In the genomic region with DNA sequence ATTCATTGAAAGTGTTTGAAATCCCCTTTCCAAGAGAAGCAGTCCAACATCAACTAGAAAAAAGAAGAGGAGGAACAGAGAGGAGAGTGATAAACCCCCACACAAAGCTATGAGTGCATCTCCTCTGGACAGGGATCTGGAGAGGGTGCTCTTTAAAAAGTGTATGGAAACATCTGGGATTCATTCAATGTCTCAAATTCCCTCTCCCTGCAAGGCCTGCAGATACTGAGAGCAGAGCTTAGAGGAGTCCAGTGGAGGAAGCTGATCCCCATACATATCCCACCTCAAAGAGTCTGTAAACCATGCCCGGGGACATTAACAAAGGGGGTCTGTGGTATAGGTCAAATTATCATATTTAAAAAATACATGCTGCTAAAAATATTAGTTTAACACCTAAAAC, we compare ENCODE assay signal across 26 cellular contexts. TPM values are rescaled to one million over a fixed set of nuclear protein-coding genes. Genes with fewer than 3 reads are reported as not detected.
DNase-seq lines count a peak whose midpoint lies in the region; ATAC-seq, FAIRE-seq and TF ChIP-seq lines count a peak whose summit lies in the region.
"Had no signal": no experiment of that assay in that cellular context is flagged by ENCODE, and none has a peak within 500 bp of the region (broad histone marks: within the 10 kb centered on the region; RNA-seq: fewer than 3 reads in every experiment).

No MANE protein-coding gene starts in this region.

- no peak for ATAC-seq in GM21447 (IDR thresholded peaks at IDR 0.05; ENCODE audit: unreplicated experiment)
- ATAC-seq: activated T-cell treated with anti-CD3 and anti-CD28 coated beads, Interleukin-2, amount 50 U/mL, for 72 hours; gastroesophageal sphincter; GM12878; natural killer cell; right cardiac atrium; stimulated activated naive CD8-positive, alpha-beta T cell treated with anti-CD3 and anti-CD28 coated beads, Interleukin-15, Interleukin-2, amounts not matched to agents 100 U/mL and 50 U/mL, for 24 hours had no signal

- H3K36me3 ChIP-seq in astrocyte (ENCODE audit: insufficient read depth, low read length): no peaks in the 10 kb centered on the region
- H3K36me3 ChIP-seq: BE2C, gastroesophageal sphincter, tibial artery, WERI-Rb-1 had no signal

- no peak for FAIRE-seq in astrocyte (lab: Jason Lieb, UNC)
- FAIRE-seq: GM12878, islet of Langerhans had no signal

- H2AFZ ChIP-seq in astrocyte (ENCODE audit: low read depth, low read length): no peak overlapping the region

- no peaks in the 10 kb centered on the region for H3K27me3 ChIP-seq in astrocyte (ENCODE audit: insufficient read depth, low read length)

- TF ChIP-seq CTCF in astrocyte (IDR thresholded peaks at IDR 0.05; ENCODE audit: insufficient read depth, low read depth, low read length): no peak
- TF ChIP-seq CTCF in fibroblast of villous mesenchyme (IDR thresholded peaks at IDR 0.05; ENCODE audit: insufficient read depth, low read depth, low read length): no peak

- peak overlapping the region; percentile 94 for H3K4me2 ChIP-seq in astrocyte (ENCODE audit: low read length)

- H3K27ac Mint-ChIP-seq in astrocyte (ENCODE audit: unreplicated experiment): no peak overlapping the region
- H3K27ac Mint-ChIP-seq: activated CD4-positive, alpha-beta T cell treated with anti-CD3 and anti-CD28 coated beads, Interleukin-2, amount 10 ng/mL, durations not matched to agents 7 days and 5 days; activated naive CD4-positive, alpha-beta T cell treated with anti-CD3 and anti-CD28 coated beads, Interleukin-2, amount 50 U/mL, for 24 hours; activated T-cell treated with anti-CD3 and anti-CD28 coated beads, Interleukin-2, amount 50 U/mL, for 72 hours; natural killer cell; T-helper 2 cell treated with Interferon-gamma antibody and Interleukin-4, amounts not matched to agents 5 μg/mL and 100 μg/mL, for 36 hours had no signal

- H3K9ac ChIP-seq in astrocyte (ENCODE audit: low read length): no peak overlapping the region

- H3K9me3 ChIP-seq in astrocyte (ENCODE audit: insufficient read depth, low read depth, low read length): no peaks in the 10 kb centered on the region
- H3K9me3 ChIP-seq: BE2C, gastroesophageal sphincter, tibial artery had no signal

- peaks cover 21% of the 10 kb centered on the region for H3K27me3 Mint-ChIP-seq in astrocyte (ENCODE audit: low read depth, unreplicated experiment)

- H3K9me3 Mint-ChIP-seq in astrocyte (ENCODE audit: unreplicated experiment): no peaks in the 10 kb centered on the region
- H3K9me3 Mint-ChIP-seq: activated CD4-positive, alpha-beta T cell treated with anti-CD3 and anti-CD28 coated beads, Interleukin-2, amount 10 ng/mL, durations not matched to agents 7 days and 5 days; activated naive CD4-positive, alpha-beta T cell treated with anti-CD3 and anti-CD28 coated beads, Interleukin-2, amount 50 U/mL, for 24 hours; activated T-cell treated with anti-CD3 and anti-CD28 coated beads, Interleukin-2, amount 50 U/mL, for 72 hours; natural killer cell; T-helper 2 cell treated with Interferon-gamma antibody and Interleukin-4, amounts not matched to agents 5 μg/mL and 100 μg/mL, for 36 hours had no signal

- H3K27ac ChIP-seq in astrocyte (ENCODE audit: low read depth, low read length): no peak overlapping the region
- H3K27ac ChIP-seq: epithelial cell of prostate, gastroesophageal sphincter, tibial artery, WERI-Rb-1 had no signal

- DNase-seq in EL (peak; percentile 25), astrocyte (ENCODE audit: low read depth) (no peak), fibroblast of villous mesenchyme (ENCODE audit: low read depth) (peak; percentile 22), superior temporal gyrus (ENCODE audit: extremely low spot score) (peak; percentile 51), MV-4-11 (lab: John Stamatoyannopoulos, UW) (no peak)
- no peak for DNase-seq in activated CD4-positive, alpha-beta T cell treated with anti-CD3 and anti-CD28 coated beads for 48 hours
- DNase-seq: activated CD4-positive, alpha-beta T cell treated with anti-CD3 and anti-CD28 coated beads, Interleukin-2, amount 10 ng/mL, durations not matched to agents 7 days and 5 days; activated T-cell treated with anti-CD3 and anti-CD28 coated beads, Interleukin-2, amount 50 U/mL, for 72 hours; aorta; BE2C; DMS53; IMR-90; natural killer cell; NCI-H1105; NCI-H1930; stimulated activated naive CD8-positive, alpha-beta T cell treated with anti-CD3 and anti-CD28 coated beads, Interleukin-15, Interleukin-2, amounts not matched to agents 100 U/mL and 50 U/mL, for 24 hours; tibial artery; WERI-Rb-1 had no signal

- no peaks in the 10 kb centered on the region for H3K36me3 Mint-ChIP-seq in astrocyte (ENCODE audit: low read depth, unreplicated experiment)
- H3K36me3 Mint-ChIP-seq: activated naive CD4-positive, alpha-beta T cell treated with anti-CD3 and anti-CD28 coated beads, Interleukin-2, amount 50 U/mL, for 24 hours; natural killer cell had no signal

- peaks cover 64% of the 10 kb centered on the region for H3K79me2 ChIP-seq in astrocyte (ENCODE audit: insufficient read depth, low read length)

- H3K4me1 ChIP-seq in astrocyte (ENCODE audit: insufficient read depth, low read length): peaks cover 20% of the 10 kb centered on the region
- H3K4me1 ChIP-seq: BE2C had no signal

- peaks cover 9% of the 10 kb centered on the region for H4K20me1 ChIP-seq in astrocyte (ENCODE audit: insufficient read depth, low read length)

- peaks cover 1% of the 10 kb centered on the region for H3K4me1 Mint-ChIP-seq in astrocyte (ENCODE audit: low read depth, unreplicated experiment)
- H3K4me1 Mint-ChIP-seq: activated CD4-positive, alpha-beta T cell treated with anti-CD3 and anti-CD28 coated beads, Interleukin-2, amount 10 ng/mL, durations not matched to agents 7 days and 5 days; activated naive CD4-positive, alpha-beta T cell treated with anti-CD3 and anti-CD28 coated beads, Interleukin-2, amount 50 U/mL, for 24 hours had no signal

- H3K4me3 ChIP-seq in astrocyte (ENCODE audit: insufficient read depth, low read depth, low read length) (no peak overlapping the region), fibroblast of villous mesenchyme (ENCODE audit: low read depth, low read length) (no peak overlapping the region)
- H3K4me3 ChIP-seq: GM12878 had no signal

- H3K4me3 Mint-ChIP-seq in astrocyte (ENCODE audit: unreplicated experiment): no peak overlapping the region
- H3K4me3 Mint-ChIP-seq: activated CD4-positive, alpha-beta T cell treated with anti-CD3 and anti-CD28 coated beads, Interleukin-2, amount 10 ng/mL, durations not matched to agents 7 days and 5 days; activated naive CD4-positive, alpha-beta T cell treated with anti-CD3 and anti-CD28 coated beads, Interleukin-2, amount 50 U/mL, for 24 hours; activated T-cell treated with anti-CD3 and anti-CD28 coated beads, Interleukin-2, amount 50 U/mL, for 72 hours; natural killer cell; T-helper 2 cell treated with Interferon-gamma antibody and Interleukin-4, amounts not matched to agents 5 μg/mL and 100 μg/mL, for 36 hours had no signal

RNA-seq across cellular contexts. Expression of a gene that starts 2.2 kb away (rescaled TPM):
- 53.5 and 71.0 TPM in 2 replicates for total RNA-seq in astrocyte
- total RNA-seq in fibroblast of villous mesenchyme: 49.0 and 54.8 TPM in 2 replicates
- total RNA-seq: activated T-cell treated with anti-CD3 and anti-CD28 coated beads, Interleukin-2, amount 50 U/mL, for 72 hours had no signal

Comparison
In these comparisons a context has a peak if more than half of its experiments do, and no peak if none do; other contexts are left out.
1. DNase-seq: peak in EL (single experiment), fibroblast of villous mesenchyme (single experiment) and superior temporal gyrus (single experiment); none in astrocyte (single experiment), MV-4-11 (single experiment) and activated CD4-positive, alpha-beta T cell treated with anti-CD3 and anti-CD28 coated beads for 48 hours (single experiment).